ENCODE assay signal across 8 cellular contexts in the genomic region with DNA sequence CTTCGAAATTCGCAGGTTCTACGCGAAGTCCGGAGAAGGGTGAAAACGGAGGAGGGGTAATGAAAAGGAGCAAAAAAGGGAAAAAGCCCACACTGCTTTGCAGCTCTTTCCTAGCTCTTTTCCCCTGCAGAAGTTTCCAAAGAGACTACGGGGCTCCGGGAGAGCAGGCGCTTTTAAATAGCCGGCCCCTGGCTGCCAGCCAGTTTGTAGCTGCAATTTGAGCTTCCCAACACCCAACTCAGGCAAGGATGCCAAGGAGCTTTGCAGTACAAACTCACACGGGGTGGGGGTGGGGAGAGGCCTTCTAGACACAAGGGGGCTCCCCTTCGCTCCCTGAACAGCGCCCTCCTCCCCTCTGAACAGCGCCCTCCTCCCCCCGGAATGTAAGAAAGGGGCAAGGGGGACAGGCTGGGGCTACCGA. TPM values are rescaled to one million over a fixed set of nuclear protein-coding genes. Genes with fewer than 3 reads are reported as not detected.
DNase-seq lines count a peak whose midpoint lies in the region; ATAC-seq and TF ChIP-seq lines count a peak whose summit lies in the region.

A gene with protein sequence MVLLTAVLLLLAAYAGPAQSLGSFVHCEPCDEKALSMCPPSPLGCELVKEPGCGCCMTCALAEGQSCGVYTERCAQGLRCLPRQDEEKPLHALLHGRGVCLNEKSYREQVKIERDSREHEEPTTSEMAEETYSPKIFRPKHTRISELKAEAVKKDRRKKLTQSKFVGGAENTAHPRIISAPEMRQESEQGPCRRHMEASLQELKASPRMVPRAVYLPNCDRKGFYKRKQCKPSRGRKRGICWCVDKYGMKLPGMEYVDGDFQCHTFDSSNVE (minus strand): TSS at position 149 of the 421 bp plus-strand sequence. CDS start 774 bp downstream, outside the sequence.

- H3K23ac ChIP-seq in trophoblast cell (ENCODE audit: low read length), result no peak within 1 kb of the TSS

- H3K9ac ChIP-seq in trophoblast cell (ENCODE audit: low read length), result peak within 1 kb of the TSS; percentile 82

- H3K27ac ChIP-seq in ascending aorta (peak within 1 kb of the TSS; percentile 87 to 93), trophoblast cell (ENCODE audit: low read depth, low read length) (peak within 1 kb of the TSS; percentile 72)

- H3K27me3 ChIP-seq in ascending aorta, result no peaks in the 10 kb centered on the region
- peaks cover 7% of the 10 kb centered on the region for H3K27me3 ChIP-seq in trophoblast cell (ENCODE audit: insufficient read depth, low read length)

- TF ChIP-seq CTCF in ascending aorta (IDR thresholded peaks at IDR 0.05), result peak in 2 of 3 experiments; percentile 13 to 26
- TF ChIP-seq CTCF in GM20000 (IDR thresholded peaks at IDR 0.05; ENCODE audit: extremely low read depth, missing control alignments), result no peak

- H3K4me2 ChIP-seq in trophoblast cell (ENCODE audit: low read length), result peak within 1 kb of the TSS; percentile 91

- peak within 1 kb of the TSS; percentile 68 for H2BK12ac ChIP-seq in trophoblast cell (ENCODE audit: low read length)

- peak within 1 kb of the TSS; percentile 90 for H4K8ac ChIP-seq in trophoblast cell (ENCODE audit: low read depth, low read length)

- peaks cover 15% of the 10 kb centered on the region for H3K79me1 ChIP-seq in trophoblast cell (ENCODE audit: low read length)

- no peaks in the 10 kb centered on the region for H3K9me3 ChIP-seq in ascending aorta
- no peaks in the 10 kb centered on the region for H3K9me3 ChIP-seq in trophoblast cell (ENCODE audit: insufficient read depth, low read depth, low read length)

- H3K36me3 ChIP-seq in ascending aorta, result no peaks in the 10 kb centered on the region
- H3K36me3 ChIP-seq in trophoblast cell (ENCODE audit: control insufficient read depth in 1 of 2, insufficient read depth in 2 of 2, low read length in 2 of 2), result peaks cover 0 to 5% of the 10 kb centered on the region in 2 experiments

- ATAC-seq in left ventricle myocardium superior, result peak; percentile 48
- ATAC-seq in GM21381 (IDR thresholded peaks at IDR 0.05; ENCODE audit: unreplicated experiment), result no peak

- peak; percentile 82 for DNase-seq in DMS 273 treated with DMSO at 0.1 percent for 48 hours (lab: John Stamatoyannopoulos, UW)
- DNase-seq in NCI-H2081 (lab: John Stamatoyannopoulos, UW), result peak; percentile 87 to 88
- peak in 1 of 2 donors; percentile 92 for DNase-seq in ascending aorta (ENCODE audit: low spot score in 2 of 2)
- peak; percentile 95 for DNase-seq in left ventricle myocardium superior
- no peak for DNase-seq in trophoblast cell
- DNase-seq in SKM-1 treated with dmso at 0.1 percent for 144 hours (lab: John Stamatoyannopoulos, UW; ENCODE audit: unreplicated experiment), result no peak
- no peak for DNase-seq in GM20000 (ENCODE audit: low spot score)

- peaks cover 4 to 40% of the 10 kb centered on the region in 2 donors for H3K4me1 ChIP-seq in ascending aorta
- H3K4me1 ChIP-seq in trophoblast cell (ENCODE audit: control insufficient read depth in 1 of 2, insufficient read depth in 2 of 2, low read length in 2 of 2), result peaks cover 21 to 35% of the 10 kb centered on the region in 2 experiments

- H3K14ac ChIP-seq in trophoblast cell (ENCODE audit: low read length), result peak within 1 kb of the TSS; percentile 78

- H2AFZ ChIP-seq in trophoblast cell (ENCODE audit: insufficient read depth, low read length, poor library complexity), result peak within 1 kb of the TSS; percentile 88

- H3K4me3 ChIP-seq in ascending aorta, result peak within 1 kb of the TSS; percentile 58 to 89
- H3K4me3 ChIP-seq in trophoblast cell (ENCODE audit: low read depth, low read length), result peak within 1 kb of the TSS; percentile 82

- peak within 1 kb of the TSS; percentile 83 for H2BK120ac ChIP-seq in trophoblast cell (ENCODE audit: insufficient read depth, low read length, poor library complexity)

- peak within 1 kb of the TSS; percentile 22 for H2BK5ac ChIP-seq in trophoblast cell (ENCODE audit: low read depth, low read length, poor library complexity)

- H2AK5ac ChIP-seq in trophoblast cell (ENCODE audit: low read length), result peak within 1 kb of the TSS; percentile 59

- H3K79me2 ChIP-seq in trophoblast cell (ENCODE audit: control insufficient read depth, insufficient read depth, low read length, poor library complexity), result peaks cover 8% of the 10 kb centered on the region

- H4K91ac ChIP-seq in trophoblast cell (ENCODE audit: low read depth, low read length), result peak within 1 kb of the TSS; percentile 92

- intact Hi-C loops in ascending aorta (cut with DNase I), result loop anchor here (5.0 to 10.0 kb wide), 5 partner anchors 357 to 739 kb away; no protein-coding TSS in a partner anchor
- intact Hi-C loops in left ventricle myocardium superior (cut with micrococcal nuclease), result loop anchor here (10.0 kb wide), 1 partner anchor 109 kb away; no protein-coding TSS in a partner anchor

- H3K4ac ChIP-seq in trophoblast cell (ENCODE audit: low read depth, low read length), result peak within 1 kb of the TSS; percentile 82

- no CpG with 5 or more reads among the region's 16 CpGs for WGBS in trophoblast cell (ENCODE audit: extremely low coverage, insufficient coverage, insufficient read length)

- H4K12ac ChIP-seq in trophoblast cell (ENCODE audit: low read depth, low read length), result peak within 1 kb of the TSS; percentile 67

- H3K18ac ChIP-seq in trophoblast cell (ENCODE audit: low read length), result peak within 1 kb of the TSS; percentile 80

RNA-seq across cellular contexts. Expression of the gene that starts here (rescaled TPM):
- 1,280 TPM for total RNA-seq in ascending aorta
- total RNA-seq in left ventricle myocardium superior, result 156 TPM
- 356 and 375 TPM in 2 replicates for polyA plus RNA-seq in trophoblast cell (2013)

Comparison
In these comparisons a context has a peak if more than half of its experiments do, and no peak if none do; other contexts are left out.
1. DNase-seq: peak in DMS 273 treated with DMSO at 0.1 percent for 48 hours (single experiment), NCI-H2081 (2 of 2) and left ventricle myocardium superior (single experiment); none in trophoblast cell (0 of 2), SKM-1 treated with dmso at 0.1 percent for 144 hours (single experiment) and GM20000 (single experiment).